Comparison of ENCODE assay signal across 9 cellular contexts in genomic region chr7:91050677-91051076, GRCh38.
DNase-seq lines count a peak whose midpoint lies in the region; ATAC-seq and TF ChIP-seq lines count a peak whose summit lies in the region.
"Had no signal": no experiment of that assay in that cellular context is flagged by ENCODE, and none has a peak within 500 bp of the region (broad histone marks: within the 10 kb centered on the region; RNA-seq: fewer than 3 reads in every experiment).

No MANE protein-coding gene starts in this region.

- H3K9me2 ChIP-seq in OCI-LY7 (ENCODE audit: insufficient read depth, low read length) = no peaks in the 10 kb centered on the region

- intact Hi-C loops in OCI-LY7 (cut with micrococcal nuclease; ENCODE audit: unreplicated experiment) = no loop called here

- H3K9me3 ChIP-seq in OCI-LY7 (ENCODE audit: low read length) = no peaks in the 10 kb centered on the region
- H3K9me3 ChIP-seq: thoracic aorta had no signal

- CTCF ChIA-PET in OCI-LY7 (lab: Charles Lee; ENCODE audit: unreplicated experiment) = no interaction called here

- no peak overlapping the region for H3K4me3 ChIP-seq in OCI-LY7 (ENCODE audit: low read depth, low read length, poor library complexity, severe bottlenecking)
- H3K4me3 ChIP-seq: thoracic aorta had no signal

- H4K20me1 ChIP-seq in OCI-LY7 (ENCODE audit: insufficient read depth, low read length) = no peaks in the 10 kb centered on the region

- no peak overlapping the region for H3K27ac ChIP-seq in OCI-LY7 (ENCODE audit: low read depth, low read length, poor library complexity, severe bottlenecking)
- H3K27ac ChIP-seq: thoracic aorta had no signal

- no peak overlapping the region for H3K4me2 ChIP-seq in OCI-LY7 (ENCODE audit: low read length)

- peaks cover 18% of the 10 kb centered on the region; the same call in 1 of the 2 replicates for H3K36me3 ChIP-seq in OCI-LY7 (ENCODE audit: insufficient read depth, low read length)
- H3K36me3 ChIP-seq: thoracic aorta had no signal

- TF ChIP-seq CTCF in OCI-LY7 (conservative IDR thresholded peaks at IDR 0.05; ENCODE audit: low read length) = no peak

- no peaks in the 10 kb centered on the region for H3K4me1 ChIP-seq in OCI-LY7 (ENCODE audit: insufficient read depth, low read length, poor library complexity, severe bottlenecking)

- DNase-seq in fibroblast of gingiva (ENCODE audit: low read depth) (peak; percentile 4), hypothalamus (lab: John Stamatoyannopoulos, UW) (no peak), NCI-H748 (lab: John Stamatoyannopoulos, UW; ENCODE audit: unreplicated experiment) (no peak), OCI-LY7 (ENCODE audit: low spot score) (no peak), mucosa of gallbladder (ENCODE audit: low spot score) (no peak)

- no peak overlapping the region for H2AFZ ChIP-seq in OCI-LY7 (ENCODE audit: low read length)

- POLR2A ChIA-PET in OCI-LY7 (lab: Charles Lee) = no interaction called here

- H3K79me2 ChIP-seq in OCI-LY7 (ENCODE audit: insufficient read depth, low read depth, low read length) = no peaks in the 10 kb centered on the region

- ATAC-seq in GM18499 (IDR thresholded peaks at IDR 0.05; ENCODE audit: insufficient read depth, unreplicated experiment) = peak; percentile 83
- ATAC-seq in GM21381 (IDR thresholded peaks at IDR 0.05; ENCODE audit: unreplicated experiment) = peak; percentile 92
- ATAC-seq in HG03354 (IDR thresholded peaks at IDR 0.05; ENCODE audit: poor library complexity, severe bottlenecking, unreplicated experiment) = peak; percentile 85

- no TSS peak for BruUV-seq in OCI-LY7 (replicated peaks; lab: Mats Ljungman, UMichigan)
